ENCODE assay signal across 24 cellular contexts in genomic region chr3:38325256-38325655, GRCh38. TPM values are rescaled to one million over a fixed set of nuclear protein-coding genes. Genes with fewer than 3 reads are reported as not detected.
"Had no signal": no experiment of that assay in that cellular context is flagged by ENCODE, and none has a peak within 500 bp of the region (broad histone marks: within the 10 kb centered on the region; RNA-seq: fewer than 3 reads in every experiment).

No MANE protein-coding gene starts in this region.

- DNase-seq: hypothalamus; immature natural killer cell; left ventricle myocardium inferior; midbrain; mucosa of descending colon; naive thymus-derived CD4-positive, alpha-beta T cell; pancreas; posterior cingulate gyrus; psoas muscle; right lobe of liver; stimulated activated CD4-positive, alpha-beta T cell treated with anti-CD3 and anti-CD28 coated beads, Interleukin-4, amount 100 ng/mL, for 1 hour; stimulated activated naive B cell treated with anti-CD40 and anti-IgM and Interleukin-4, amounts not matched to agents 10 μg/mL and 1 μg/mL and 100 μg/mL, for 72 hours; stimulated activated naive CD8-positive, alpha-beta T cell treated with anti-CD3 and anti-CD28 coated beads, Interleukin-15, Interleukin-2, amounts not matched to agents 100 U/mL and 50 U/mL, for 24 hours; stomach; testis; thyroid gland; transverse colon; upper lobe of left lung; uterus had no signal

- H3K27me3 ChIP-seq: pancreas, right lobe of liver, testis, thyroid gland, transverse colon, upper lobe of left lung, uterus had no signal

- H3K9me3 ChIP-seq: mucosa of descending colon, pancreas, psoas muscle, right lobe of liver, testis, thyroid gland, transverse colon, upper lobe of left lung, uterus had no signal

- H3K4me1 ChIP-seq: left ventricle myocardium inferior, pancreas, psoas muscle, right lobe of liver, stomach, testis, thyroid gland, transverse colon, upper lobe of left lung, uterus had no signal

- H3K27ac ChIP-seq: left ventricle myocardium inferior, pancreas, psoas muscle, right lobe of liver, stomach, testis, thyroid gland, transverse colon, upper lobe of left lung, uterus had no signal

- H3K4me3 ChIP-seq: left ventricle myocardium inferior, mucosa of descending colon, pancreas, psoas muscle, right lobe of liver, smooth muscle cell, stomach, testis, thyroid gland, transverse colon, upper lobe of left lung, uterus had no signal

- ATAC-seq: mucosa of descending colon; naive thymus-derived CD4-positive, alpha-beta T cell; natural killer cell treated with Interleukin-12 subunit alpha and Interleukin-12 subunit beta and Interleukin-15 and Interleukin-18, amount 100 ng/mL, for 72 hours; pancreas; psoas muscle; stimulated activated naive B cell treated with anti-CD40 and anti-IgM and Interleukin-4, amounts not matched to agents 10 μg/mL and 1 μg/mL and 100 μg/mL, for 72 hours; stimulated activated naive CD8-positive, alpha-beta T cell treated with anti-CD3 and anti-CD28 coated beads, Interleukin-15, Interleukin-2, amounts not matched to agents 100 U/mL and 50 U/mL, for 24 hours had no signal

- H3K36me3 ChIP-seq: left ventricle myocardium inferior, pancreas, right lobe of liver, stomach, thyroid gland, transverse colon, upper lobe of left lung, uterus had no signal

RNA-seq across cellular contexts. Expression of gene SLC22A14, which starts 43.2 kb away (rescaled TPM):
- total RNA-seq: left ventricle myocardium inferior, lung microvascular endothelial cell, stomach, thyroid gland had no signal

RNA-seq across cellular contexts. Expression of gene SLC22A13, which starts 59.6 kb away (rescaled TPM):
- total RNA-seq: kidney epithelial cell, left ventricle myocardium inferior, skeletal muscle tissue had no signal
